ENCODE assay signal across 17 cellular contexts in genomic region chr10:72344932-72345331, GRCh38. TPM values are rescaled to one million over a fixed set of nuclear protein-coding genes. Genes with fewer than 3 reads are reported as not detected.
DNase-seq lines count a peak whose midpoint lies in the region; ATAC-seq, FAIRE-seq and TF ChIP-seq lines count a peak whose summit lies in the region.
"Had no signal": no experiment of that assay in that cellular context is flagged by ENCODE, and none has a peak within 500 bp of the region (broad histone marks: within the 10 kb centered on the region; RNA-seq: fewer than 3 reads in every experiment).

No MANE protein-coding gene starts in this region.

- no peak for TF ChIP-seq RAD21 in K562 (CRISPR knock-in tag; conservative IDR thresholded peaks at IDR 0.05 in 1 of 2, IDR thresholded peaks at IDR 0.05 in 1 of 2)

- no peaks in the 10 kb centered on the region for H3K9me3 ChIP-seq in K562 (replicated peaks; ENCODE audit: control insufficient read depth, insufficient read depth, low read depth, low read length)
- no peaks in the 10 kb centered on the region for H3K9me3 ChIP-seq in esophagus squamous epithelium
- H3K9me3 ChIP-seq: mucosa of descending colon had no signal

- no peak for TF ChIP-seq CTCF in K562 (IDR thresholded peaks at IDR 0.05 in 2 of 3, conservative IDR thresholded peaks at IDR 0.05 in 1 of 3; ENCODE audit: insufficient read depth in 2 of 3, low read depth in 1 of 3, low read length in 3 of 3)
- no peak for TF ChIP-seq CTCF in esophagus squamous epithelium (IDR thresholded peaks at IDR 0.05)

- POLR2A ChIA-PET in K562 (lab: Yijun Ruan, JAX) = interaction anchor here (0.7 to 5.9 kb wide), 4 partner anchors 8 to 194 kb away, joined by 3 to 57 read pairs (median 4); partner anchors contain the start of gene DNAJB12

- no peak overlapping the region for H2AFZ ChIP-seq in K562 (ENCODE audit: low read depth, low read length)
- H2AFZ ChIP-seq: parathyroid adenoma had no signal

- H3K27me3 ChIP-seq in K562 (ENCODE audit: control insufficient read depth in 2 of 2, insufficient read depth in 2 of 2, low read length in 2 of 2) = no peaks in the 10 kb centered on the region
- no peaks in the 10 kb centered on the region for H3K27me3 ChIP-seq in esophagus squamous epithelium

- BruUV-seq in K562 (replicated peaks; lab: Mats Ljungman, UMichigan) = no TSS peak

- H4K20me1 ChIP-seq in K562 (replicated peaks; ENCODE audit: control insufficient read depth, insufficient read depth, low read length) = no peaks in the 10 kb centered on the region; the same call in 1 of the 2 replicates

- DNase-seq in stimulated activated naive CD4-positive, alpha-beta T cell treated with Interleukin-2 at 50 U/mL for 16 hours (lab: John Stamatoyannopoulos, UW) = peak; percentile 27
- DNase-seq in stimulated activated naive CD4-positive, alpha-beta T cell (lab: John Stamatoyannopoulos, UW) = no peak
- peak; percentile 38 for DNase-seq in MV-4-11 (lab: John Stamatoyannopoulos, UW)
- no peak for DNase-seq in K562 (ENCODE audit: extremely low read depth in 1 of 4, low spot score in 3 of 4)
- DNase-seq in NCI-H524 (lab: John Stamatoyannopoulos, UW) = no peak
- no peak for DNase-seq in esophagus squamous epithelium (lab: John Stamatoyannopoulos, UW)
- no peak for DNase-seq in NCI-H2107 (lab: John Stamatoyannopoulos, UW)
- DNase-seq: AML-193, amniotic stem cell, glutamatergic neuron, mucosa of descending colon, NCI-H2171 treated with DMSO at 0.1 percent for 48 hours, SHP77 treated with DMSO at 0.1 percent for 48 hours, T-helper 9 cell had no signal

- H3K79me2 ChIP-seq in K562 (ENCODE audit: control insufficient read depth, insufficient read depth, low read length) = peaks cover 9% of the 10 kb centered on the region

- no peak overlapping the region for H3K4me3 ChIP-seq in K562
- H3K4me3 ChIP-seq in esophagus squamous epithelium = no peak overlapping the region
- H3K4me3 ChIP-seq: mucosa of descending colon, skin epidermis had no signal

- in situ Hi-C loops in K562 (cut with MboI) = loop anchor here (25.0 kb wide), 1 partner anchor 1033 kb away; the partner anchor contains the start of gene SLC29A3

- H3K9me1 ChIP-seq in K562 (ENCODE audit: control insufficient read depth, insufficient read depth, low read length) = no peaks in the 10 kb centered on the region

- H3K27ac ChIP-seq in K562 (ENCODE audit: extremely low read depth, low read depth, low read length) (no peak overlapping the region), esophagus squamous epithelium (no peak overlapping the region)
- H3K27ac ChIP-seq: parathyroid adenoma had no signal

- H3K36me3 ChIP-seq in K562 (ENCODE audit: control insufficient read depth, insufficient read depth, low read length) (peaks cover 64% of the 10 kb centered on the region; the same call in 2 of the 3 replicates), esophagus squamous epithelium (peaks cover 26 to 93% (median 35%) of the 10 kb centered on the region in 3 donors)

- FAIRE-seq in K562 (lab: Jason Lieb, UNC) = no peak

- H3K4me1 ChIP-seq in K562 (replicated peaks in 1 of 2; ENCODE audit: control insufficient read depth in 2 of 2, insufficient read depth in 2 of 2, low read length in 2 of 2) (peaks cover 0 to 13% of the 10 kb centered on the region in 2 experiments; a peak in 2 of 5 replicates), esophagus squamous epithelium (peaks cover 11 to 36% (median 14%) of the 10 kb centered on the region in 3 donors)
- H3K4me1 ChIP-seq: parathyroid adenoma had no signal

- ATAC-seq in K562 (no peak), HG02678 (IDR thresholded peaks at IDR 0.05; ENCODE audit: unreplicated experiment) (no peak)
- ATAC-seq: mucosa of descending colon had no signal

- TF ChIP-seq EP300 in K562 (IDR thresholded peaks at IDR 0.05; ENCODE audit: low read length) = no peak

- no peak for TF ChIP-seq POLR2A in K562 (conservative IDR thresholded peaks at IDR 0.05)
- TF ChIP-seq POLR2A in esophagus squamous epithelium (IDR thresholded peaks at IDR 0.05) = no peak

- H3K4me2 ChIP-seq in K562 (ENCODE audit: insufficient read depth, low read length) = no peak overlapping the region

- 93% methylated on average over 11 of the region's 11 CpGs for WGBS in K562 (ENCODE audit: insufficient coverage, low coverage, missing lambda C conversion rate)
- 69 to 100% methylated on average over 2 to 5 of the region's 11 CpGs for WGBS in esophagus squamous epithelium, 2 donors

- H3K9ac ChIP-seq in K562 (ENCODE audit: insufficient read depth in 1 of 2, low read depth in 2 of 2, low read length in 2 of 2) = peak overlapping the region in 1 of 2 experiments; percentile 14; a peak in 2 of 4 replicates
- H3K9ac ChIP-seq: parathyroid adenoma had no signal

- intact Hi-C loops in K562 (cut with micrococcal nuclease) (no loop called here), esophagus squamous epithelium (cut with DNase I) (loop anchor here (10.0 kb wide), 1 partner anchor 220 kb away; no protein-coding TSS in a partner anchor)

- CTCF ChIA-PET in K562 (lab: Yijun Ruan, JAX; ENCODE audit: low intra/inter-chr PET ratio) = interaction anchor here (1.0 kb wide), 1 partner anchor 530 kb away, joined by 5 read pairs; no protein-coding TSS in a partner anchor

TF ChIP-seq in K562, 482 proteins besides CTCF, POLR2A, EP300 and RAD21:
- TF ChIP-seq SRSF9 (IDR thresholded peaks at IDR 0.05; ENCODE audit: borderline replicate concordance, low read depth, low read length) (no peak), FOS (IDR thresholded peaks at IDR 0.05; ENCODE audit: extremely low read depth, insufficient read length) (no peak), ZNF280A (IDR thresholded peaks at IDR 0.05; ENCODE audit: low read depth, partially characterized antibody) (no peak), RBFOX2 (IDR thresholded peaks at IDR 0.05; ENCODE audit: low read depth, low read length) (0 out of 2 replicates have a peak, but pooled peaks have one; percentile 18), IRF2 (CRISPR knock-in tag; IDR thresholded peaks at IDR 0.05) (no peak)

RNA-seq across cellular contexts. Expression of gene DNAJB12, which starts 9.8 kb away (rescaled TPM):
- 37.8 and 67.4 TPM in 2 replicates for total RNA-seq in K562 (2011; cell fraction: chromatin; rRNA removed; ENCODE audit: low replicate concordance)
- total RNA-seq in K562 (2011; cell fraction: nucleolus; rRNA removed) = 41.7 and 47.7 TPM in 2 replicates
- 40.8 and 49.2 TPM in 2 replicates for total RNA-seq in K562 (2011; cell fraction: nucleoplasm; rRNA removed)
- total RNA-seq in K562 (2014; rRNA removed) (22.1 and 30.2 TPM in 2 replicates), K562 (2014; rRNA removed; fragmentation: Illumina TruSeq; extraction: Trizol) (12.9 and 15.1 TPM in 2 replicates), K562 (2015; rRNA removed; fragmentation: Illumina TruSeq; extraction: Trizol) (20.5 and 22.0 TPM in 2 replicates), K562 (2021) (31.0 and 31.5 TPM in 2 replicates), esophagus squamous epithelium (10 to 100 TPM; 22.7 to 34.0 (median 23.8) TPM)
- polyA plus RNA-seq in K562 (2011; rRNA removed) (10.2 and 13.3 TPM in 2 replicates), K562 (2014; fragmentation: Illumina TruSeq; extraction: Trizol) (24.1 and 26.2 TPM in 2 replicates), K562 (2014; fragmentation: Nextera tagmentation; extraction: Ambion mirVana) (1 to 10 TPM; 3.5 to 4.7 TPM), K562 (2014; rRNA removed) (18.4 and 20.3 TPM in 2 replicates)
- 12.4 and 17.8 TPM in 2 replicates for polyA plus RNA-seq in K562 (2011; cell fraction: cytosol; rRNA removed)
- 27.1 and 42.9 TPM in 2 replicates for polyA plus RNA-seq in K562 (2011; cell fraction: nucleus; rRNA removed)
- 21.6 and 29.2 TPM in 2 replicates for polyA plus RNA-seq in K562 (2012)
- polyA minus RNA-seq in K562 (2011; rRNA and poly(A)+ RNA removed) = 7.6 and 8.6 TPM in 2 replicates
- 11.4 and 13.2 TPM in 2 replicates for polyA minus RNA-seq in K562 (2011; cell fraction: cytosol; rRNA and poly(A)+ RNA removed)
- 14.1 and 15.7 TPM in 2 replicates for polyA minus RNA-seq in K562 (2011; cell fraction: nucleus; rRNA and poly(A)+ RNA removed)

Comparison
In these comparisons a context has a peak if more than half of its experiments do, and no peak if none do; other contexts are left out.
1. DNase-seq: peak in stimulated activated naive CD4-positive, alpha-beta T cell treated with Interleukin-2 at 50 U/mL for 16 hours (single experiment) and MV-4-11 (single experiment); none in stimulated activated naive CD4-positive, alpha-beta T cell (0 of 6), K562 (0 of 4), NCI-H524 (0 of 2), esophagus squamous epithelium (single experiment) and NCI-H2107 (single experiment).